Comparison of ENCODE assay signal across 2 cellular contexts in the genomic region with DNA sequence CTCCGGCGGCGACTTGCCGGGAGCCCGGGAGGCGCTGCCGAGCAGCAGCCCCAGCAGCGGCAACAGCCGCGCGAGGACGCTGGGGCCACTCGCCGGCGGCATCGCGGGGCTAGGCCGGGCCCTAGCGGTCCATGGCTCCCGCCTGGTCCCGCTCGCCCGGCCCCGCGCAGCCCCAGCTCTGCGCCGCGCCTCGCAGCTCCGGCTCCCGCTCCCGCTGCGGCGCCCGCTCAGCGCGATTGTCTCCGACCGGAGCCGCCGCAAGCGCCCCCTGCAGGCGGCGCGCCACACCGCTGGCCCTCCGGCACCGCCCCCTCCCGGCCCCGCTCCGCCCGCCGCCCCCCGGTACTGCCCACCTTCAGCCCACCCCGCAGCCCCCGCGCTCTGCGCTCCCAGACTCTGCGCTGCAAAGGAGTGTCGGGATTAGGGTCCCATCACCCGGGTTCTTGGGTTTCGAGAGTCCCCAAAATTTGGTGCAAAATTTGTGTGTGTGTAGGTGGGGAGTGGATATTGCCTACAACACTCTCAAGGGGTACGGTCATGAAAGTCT.
A peak's percentile ranks its signal among the peaks of the same experiment; 100 is the strongest.
TF ChIP-seq lines count a peak whose summit lies in the region.

Gene FAM171A2, minus strand, starts transcription at position 241 of the 547 bp plus-strand sequence. Its CDS starts 139 bp downstream, at position 102.

TF ChIP-seq in HEK293, 187 proteins besides CTCF, POLR2A, EP300 and RAD21 (continues in another document):
- TF ChIP-seq, protein P1, sequence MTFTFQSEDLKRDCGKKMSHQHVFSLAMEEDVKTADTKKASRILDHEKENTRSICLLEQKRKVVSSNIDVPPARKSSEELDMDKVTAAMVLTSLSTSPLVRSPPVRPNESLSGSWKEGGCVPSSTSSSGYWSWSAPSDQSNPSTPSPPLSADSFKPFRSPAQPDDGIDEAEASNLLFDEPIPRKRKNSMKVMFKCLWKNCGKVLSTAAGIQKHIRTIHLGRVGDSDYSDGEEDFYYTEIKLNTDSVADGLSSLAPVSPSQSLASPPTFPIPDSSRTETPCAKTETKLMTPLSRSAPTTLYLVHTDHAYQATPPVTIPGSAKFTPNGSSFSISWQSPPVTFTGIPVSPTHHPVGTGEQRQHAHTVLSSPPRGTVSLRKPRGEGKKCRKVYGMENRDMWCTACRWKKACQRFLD (tag by site-specific recombination; IDR thresholded peaks at IDR 0.05): no peak
- TF ChIP-seq IKZF3 (tag by site-specific recombination; IDR thresholded peaks at IDR 0.05): 0 out of 2 replicates have a peak, but pooled peaks have one; percentile 40
- TF ChIP-seq, protein P2, sequence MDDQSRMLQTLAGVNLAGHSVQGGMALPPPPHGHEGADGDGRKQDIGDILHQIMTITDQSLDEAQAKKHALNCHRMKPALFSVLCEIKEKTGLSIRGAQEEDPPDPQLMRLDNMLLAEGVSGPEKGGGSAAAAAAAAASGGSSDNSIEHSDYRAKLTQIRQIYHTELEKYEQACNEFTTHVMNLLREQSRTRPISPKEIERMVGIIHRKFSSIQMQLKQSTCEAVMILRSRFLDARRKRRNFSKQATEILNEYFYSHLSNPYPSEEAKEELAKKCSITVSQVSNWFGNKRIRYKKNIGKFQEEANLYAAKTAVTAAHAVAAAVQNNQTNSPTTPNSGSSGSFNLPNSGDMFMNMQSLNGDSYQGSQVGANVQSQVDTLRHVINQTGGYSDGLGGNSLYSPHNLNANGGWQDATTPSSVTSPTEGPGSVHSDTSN (CRISPR knock-in tag; IDR thresholded peaks at IDR 0.05): peak; percentile 80; the same call in 1 of the 2 replicates
- peak; percentile 39; the same call in 1 of the 2 replicates for TF ChIP-seq ZSCAN30 (tag by site-specific recombination; IDR thresholded peaks at IDR 0.05)
- peak; percentile 30; the same call in 1 of the 2 replicates for TF ChIP-seq SP3 (tag by site-specific recombination; IDR thresholded peaks at IDR 0.05)
- TF ChIP-seq ZNF221 (tag by site-specific recombination; IDR thresholded peaks at IDR 0.05; ENCODE audit: borderline replicate concordance): no peak
- TF ChIP-seq ZFHX2 (tag by site-specific recombination; conservative IDR thresholded peaks at IDR 0.05): peak; percentile 59
- peak; percentile 55 for TF ChIP-seq EGR2 (tag by site-specific recombination; IDR thresholded peaks at IDR 0.05; ENCODE audit: low read depth)
- no peak for TF ChIP-seq ZBTB26 (tag by site-specific recombination; optimal IDR thresholded peaks at IDR 0.05)
- TF ChIP-seq GLIS2 (tag by site-specific recombination; IDR thresholded peaks at IDR 0.05): 0 out of 2 replicates have a peak, but pooled peaks have one; percentile 28
- peak; percentile 37; the same call in 1 of the 2 replicates for TF ChIP-seq PATZ1 (tag by site-specific recombination; IDR thresholded peaks at IDR 0.05)
- TF ChIP-seq, protein P3, sequence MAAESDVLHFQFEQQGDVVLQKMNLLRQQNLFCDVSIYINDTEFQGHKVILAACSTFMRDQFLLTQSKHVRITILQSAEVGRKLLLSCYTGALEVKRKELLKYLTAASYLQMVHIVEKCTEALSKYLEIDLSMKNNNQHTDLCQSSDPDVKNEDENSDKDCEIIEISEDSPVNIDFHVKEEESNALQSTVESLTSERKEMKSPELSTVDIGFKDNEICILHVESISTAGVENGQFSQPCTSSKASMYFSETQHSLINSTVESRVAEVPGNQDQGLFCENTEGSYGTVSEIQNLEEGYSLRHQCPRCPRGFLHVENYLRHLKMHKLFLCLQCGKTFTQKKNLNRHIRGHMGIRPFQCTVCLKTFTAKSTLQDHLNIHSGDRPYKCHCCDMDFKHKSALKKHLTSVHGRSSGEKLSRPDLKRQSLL (tag by site-specific recombination; IDR thresholded peaks at IDR 0.05): peak; percentile 89; the same call in 1 of the 2 replicates
- TF ChIP-seq ZNF530 (tag by site-specific recombination; IDR thresholded peaks at IDR 0.05; ENCODE audit: low read depth): no peak
- 0 out of 2 replicates have a peak, but pooled peaks have one; percentile 50 for TF ChIP-seq ZBTB10 (tag by site-specific recombination; IDR thresholded peaks at IDR 0.05)
- TF ChIP-seq ZNF596 (tag by site-specific recombination; IDR thresholded peaks at IDR 0.05): 0 out of 2 replicates have a peak, but pooled peaks have one; percentile 14

TF ChIP-seq in H1, 55 proteins besides CTCF, POLR2A, EP300 and RAD21:
- TF ChIP-seq FOSL1 (IDR thresholded peaks at IDR 0.05; ENCODE audit: insufficient read depth, low read depth, low read length) (0 out of 2 replicates have a peak, but pooled peaks have one; percentile 17), POLR2AphosphoS5 (IDR thresholded peaks at IDR 0.05; ENCODE audit: low read depth, low read length) (peak; percentile 32; the same call in 1 of the 2 replicates), TAF1 (IDR thresholded peaks at IDR 0.05; ENCODE audit: low read depth, low read length) (peak; percentile 53; the same call in 1 of the 2 replicates), KDM1A (IDR thresholded peaks at IDR 0.05; ENCODE audit: borderline replicate concordance, low read length) (no peak), TCF12 (IDR thresholded peaks at IDR 0.05; ENCODE audit: low read depth, low read length) (peak; percentile 63; the same call in 1 of the 2 replicates), HDAC6 (IDR thresholded peaks at IDR 0.05; ENCODE audit: low read depth, low read length) (no peak), CREB1 (IDR thresholded peaks at IDR 0.05) (peak; percentile 31; the same call in 1 of the 2 replicates), PHF8 (conservative IDR thresholded peaks at IDR 0.05; ENCODE audit: low read depth, low read length) (0 out of 2 replicates have a peak, but pooled peaks have one; percentile 20), USF2 (IDR thresholded peaks at IDR 0.05; ENCODE audit: low read length) (no peak), NANOG (IDR thresholded peaks at IDR 0.05; ENCODE audit: insufficient read depth, low read depth, low read length, poor library complexity, severe bottlenecking) (peak; percentile 56)
